In the genomic region with DNA sequence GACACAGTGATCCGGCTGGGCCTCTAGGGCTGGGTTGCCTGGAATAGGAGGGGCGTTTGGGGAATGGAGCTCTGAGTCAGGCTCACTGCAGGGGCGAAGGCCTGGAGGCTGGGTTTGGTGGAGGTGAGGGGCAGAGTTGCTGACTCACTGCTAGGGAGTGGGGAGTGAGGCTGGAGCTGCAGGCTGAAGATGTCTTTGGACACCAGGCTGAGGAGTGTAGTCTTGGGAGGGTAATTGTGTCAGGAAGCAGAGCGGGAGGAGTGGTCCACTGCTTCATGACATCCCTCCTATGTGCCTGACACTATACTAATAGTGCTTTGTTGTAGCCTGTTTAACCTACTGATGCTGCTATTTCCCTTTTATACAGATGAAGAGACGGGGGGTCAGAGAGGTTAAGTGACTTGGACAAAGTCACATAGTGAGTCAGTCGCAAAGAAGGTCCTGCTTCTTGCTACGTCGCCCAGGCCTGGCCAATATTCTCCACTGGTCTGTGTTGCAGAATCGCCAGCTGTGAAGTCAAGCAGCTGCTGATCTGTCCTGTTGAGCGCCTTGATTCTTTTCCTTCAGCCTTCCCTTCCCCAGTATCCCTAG, we compare ENCODE assay signal across 12 cellular contexts. TPM values are rescaled to one million over a fixed set of nuclear protein-coding genes. Genes with fewer than 3 reads are reported as not detected.
DNase-seq lines count a peak whose midpoint lies in the region; ATAC-seq, FAIRE-seq and TF ChIP-seq lines count a peak whose summit lies in the region.
"Had no signal": no experiment of that assay in that cellular context is flagged by ENCODE, and none has a peak within 500 bp of the region (broad histone marks: within the 10 kb centered on the region; RNA-seq: fewer than 3 reads in every experiment).

No MANE protein-coding gene starts in this region.

- no peak overlapping the region for H3K4me3 ChIP-seq in kidney (ENCODE audit: low read length in 2 of 2)
- H3K4me3 ChIP-seq in upper lobe of right lung, result no peak overlapping the region

- H3K4me1 ChIP-seq in kidney (ENCODE audit: control insufficient read depth in 1 of 2, insufficient read depth in 1 of 2, low read depth in 1 of 2, low read length in 2 of 2) (no peaks in the 10 kb centered on the region), upper lobe of right lung (no peaks in the 10 kb centered on the region)

- H3K36me3 Mint-ChIP-seq in HFFc6 (ENCODE audit: low read depth), result no peaks in the 10 kb centered on the region

- peak overlapping the region; percentile 63 for H3K4me3 Mint-ChIP-seq in HFFc6

- TF ChIP-seq CTCF in HFFc6 (IDR thresholded peaks at IDR 0.05) (no peak), kidney (IDR thresholded peaks at IDR 0.05; ENCODE audit: borderline replicate concordance, extremely low read depth, insufficient read depth) (no peak), upper lobe of right lung (IDR thresholded peaks at IDR 0.05) (no peak)

- H3K36me3 ChIP-seq in kidney (ENCODE audit: control insufficient read depth in 1 of 2, insufficient read depth in 2 of 2, low read length in 2 of 2) (no peaks in the 10 kb centered on the region), upper lobe of right lung (no peaks in the 10 kb centered on the region)

- H3K9me3 Mint-ChIP-seq in HFFc6, result no peaks in the 10 kb centered on the region

- no peak overlapping the region for H3K9ac ChIP-seq in kidney (ENCODE audit: low read length in 2 of 2)

- H3K4me1 Mint-ChIP-seq in HFFc6 (ENCODE audit: low read depth), result peaks cover 65% of the 10 kb centered on the region

- H3K27me3 Mint-ChIP-seq in HFFc6 (ENCODE audit: insufficient read depth), result peaks cover 5% of the 10 kb centered on the region

- H3K9me3 ChIP-seq in kidney (ENCODE audit: control insufficient read depth in 1 of 2, low read length in 2 of 2) (no peaks in the 10 kb centered on the region), upper lobe of right lung (no peaks in the 10 kb centered on the region)

- peak overlapping the region; percentile 94 for H3K27ac Mint-ChIP-seq in HFFc6

- H3K27ac ChIP-seq in kidney (ENCODE audit: low read depth in 2 of 2, low read length in 2 of 2), result no peak overlapping the region
- H3K27ac ChIP-seq in upper lobe of right lung, result no peak overlapping the region

- no peak for FAIRE-seq in kidney (lab: Jason Lieb, UNC)

- intact Hi-C loops in kidney (cut with DNase I) (no loop called here), upper lobe of right lung (cut with DNase I) (no loop called here)

- DNase-seq in HFFc6 (peak; percentile 75), brain pericyte (ENCODE audit: low read depth, low spot score) (peak; percentile 38), kidney (peak; percentile 86), upper lobe of right lung (no peak), NCI-H446 treated with DMSO at 0.1 percent for 48 hours (lab: John Stamatoyannopoulos, UW) (no peak), RKO (ENCODE audit: low spot score) (no peak)
- DNase-seq in stimulated activated CD4-positive, alpha-beta T cell treated with anti-CD3 and anti-CD28 coated beads, Interleukin-4, amount 100 ng/mL, for 4 hours, result no peak
- DNase-seq in activated effector memory CD4-positive, alpha-beta T cell treated with anti-CD3 and anti-CD28 coated beads, Interleukin-2, amount 50 U/mL, for 16 hours, result no peak
- DNase-seq: activated CD8-positive, alpha-beta memory T cell treated with anti-CD3 and anti-CD28 coated beads, Interleukin-2, amount 50 U/mL, for 48 hours; effector memory CD4-positive, alpha-beta T cell; NCI-H1436 had no signal

- peak; percentile 20 for ATAC-seq in upper lobe of right lung

- peaks cover 7% of the 10 kb centered on the region for H3K27me3 ChIP-seq in upper lobe of right lung

RNA-seq across cellular contexts. Expression of a gene that starts 13.6 kb away (rescaled TPM):
- total RNA-seq in HFFc6 (2021; fragmentation: NEBNext Ultra II Directional; extraction: Animal tissue kit (Norgen Biotek cat#: 25700)), result under 1 TPM in 2 of 6 experiments, not detected in 4; 0.12 to 0.14 TPM
- not detected for total RNA-seq in kidney
- not detected for polyA plus RNA-seq in kidney (ENCODE audit: insufficient read depth, low read depth, low replicate concordance)
- not detected for total RNA-seq in upper lobe of right lung
- total RNA-seq: mucosa of gallbladder had no signal

Comparison
In these comparisons a context has a peak if more than half of its experiments do, and no peak if none do; other contexts are left out.
1. DNase-seq: peak in HFFc6 (single experiment), brain pericyte (single experiment) and kidney (single experiment); none in upper lobe of right lung (single experiment), NCI-H446 treated with DMSO at 0.1 percent for 48 hours (single experiment), stimulated activated CD4-positive, alpha-beta T cell treated with anti-CD3 and anti-CD28 coated beads, Interleukin-4, amount 100 ng/mL, for 4 hours (0 of 2), activated effector memory CD4-positive, alpha-beta T cell treated with anti-CD3 and anti-CD28 coated beads, Interleukin-2, amount 50 U/mL, for 16 hours (single experiment) and RKO (single experiment).